In genomic region chr14:68527329-68527851, GRCh38 we compare ENCODE assay signal across 9 cellular contexts.
DNase-seq lines count a peak whose midpoint lies in the region; ATAC-seq and TF ChIP-seq lines count a peak whose summit lies in the region.
"Had no signal": no experiment of that assay in that cellular context is flagged by ENCODE, and none has a peak within 500 bp of the region (broad histone marks: within the 10 kb centered on the region; RNA-seq: fewer than 3 reads in every experiment).

No MANE protein-coding gene starts in this region.

- peak overlapping the region; percentile 41 for H3K27ac ChIP-seq in C4-2B
- peak overlapping the region; percentile 81 to 89 (median 85) for H3K27ac ChIP-seq in body of pancreas
- H3K27ac ChIP-seq in sigmoid colon = peak overlapping the region; percentile 49 to 73 (median 66)

- 45 to 52% methylated on average over 1 of the region's 1 CpG for WGBS in body of pancreas, 2 donors
- 39 to 51% methylated on average over 1 of the region's 1 CpG for WGBS in sigmoid colon, 2 donors

- DNase-seq in body of pancreas (peak; percentile 54 to 75 (median 61)), left colon (peak in 1 of 2 donors; percentile 78), sigmoid colon (no peak), GM03348 (ENCODE audit: low spot score) (no peak), glomerular visceral epithelial cell (ENCODE audit: extremely low spot score) (no peak), NCI-H1436 treated with DMSO at 0.1 percent for 48 hours (lab: John Stamatoyannopoulos, UW) (no peak), BE2C (no peak)
- DNase-seq: NCI-H187 had no signal

- H3K27me3 ChIP-seq in body of pancreas (no peaks in the 10 kb centered on the region), sigmoid colon (no peaks in the 10 kb centered on the region), BE2C (no peaks in the 10 kb centered on the region)

- peak in 1 of 3 donors; percentile 40 for TF ChIP-seq POLR2A in body of pancreas (IDR thresholded peaks at IDR 0.05)
- TF ChIP-seq POLR2A in sigmoid colon (IDR thresholded peaks at IDR 0.05) = no peak

- H3K4me3 ChIP-seq in body of pancreas (no peak overlapping the region), sigmoid colon (no peak overlapping the region), BE2C (ENCODE audit: low read depth, low read length) (no peak overlapping the region)

- no peak for TF ChIP-seq EP300 in sigmoid colon (IDR thresholded peaks at IDR 0.05)

- H3K4me1 ChIP-seq in body of pancreas = peaks cover 68% of the 10 kb centered on the region
- H3K4me1 ChIP-seq in sigmoid colon = peaks cover 0 to 44% (median 30%) of the 10 kb centered on the region in 4 donors
- H3K4me1 ChIP-seq in BE2C = no peaks in the 10 kb centered on the region; the same call in 1 of the 2 replicates

- H3K36me3 ChIP-seq in body of pancreas (replicated peaks in 1 of 2; ENCODE audit: insufficient read depth in 1 of 2, low read depth in 2 of 2) = no peaks in the 10 kb centered on the region
- H3K36me3 ChIP-seq in sigmoid colon = no peaks in the 10 kb centered on the region
- no peaks in the 10 kb centered on the region for H3K36me3 ChIP-seq in BE2C

- ATAC-seq in body of pancreas = peak; percentile 75
- peak; percentile 92 for ATAC-seq in left colon

- no peak for TF ChIP-seq CTCF in C4-2B (conservative IDR thresholded peaks at IDR 0.05)
- no peak for TF ChIP-seq CTCF in body of pancreas (IDR thresholded peaks at IDR 0.05)
- no peak for TF ChIP-seq CTCF in sigmoid colon (IDR thresholded peaks at IDR 0.05)
- TF ChIP-seq CTCF in BE2C (IDR thresholded peaks at IDR 0.05; ENCODE audit: low read depth, low read length) = no peak

- intact Hi-C loops in body of pancreas (cut with DNase I) (no loop called here), left colon (cut with DNase I, micrococcal nuclease) (no loop called here), sigmoid colon (cut with DNase I) (loop anchor here (5.0 kb wide), 3 partner anchors 265 to 585 kb away; partner anchors contain the start of gene ZFP36L1)

- H3K9me3 ChIP-seq in body of pancreas (no peaks in the 10 kb centered on the region), sigmoid colon (peaks cover 0 to 11% (median 0%) of the 10 kb centered on the region in 4 donors), BE2C (no peaks in the 10 kb centered on the region)

Comparison
In these comparisons a context has a peak if more than half of its experiments do, and no peak if none do; other contexts are left out.
1. DNase-seq: peak in body of pancreas (4 of 4); none in sigmoid colon (single experiment), GM03348 (single experiment), glomerular visceral epithelial cell (single experiment), NCI-H1436 treated with DMSO at 0.1 percent for 48 hours (single experiment) and BE2C (single experiment).
2. Peak in every context shown above with its lines, with median percentiles within 50 percentile points of each other: H3K27ac ChIP-seq.